ENCODE assay signal across 9 cellular contexts in genomic region chr10:94279835-94280709, GRCh38.
A peak's percentile ranks its signal among the peaks of the same experiment; 100 is the strongest.
DNase-seq lines count a peak whose midpoint lies in the region; ATAC-seq, FAIRE-seq and TF ChIP-seq lines count a peak whose summit lies in the region.
"Had no signal": no experiment of that assay in that cellular context is flagged by ENCODE, and none has a peak within 500 bp of the region (broad histone marks: within the 10 kb centered on the region; RNA-seq: fewer than 3 reads in every experiment).

No MANE protein-coding gene starts in this region.

- FAIRE-seq in HepG2 (lab: Jason Lieb, UNC): peak; percentile 71

- H3K4me3 ChIP-seq in H7 (ENCODE audit: insufficient read depth, low read depth, low read length) (no peak overlapping the region), HepG2 (replicated peaks in 1 of 3; ENCODE audit: insufficient read depth in 1 of 3, low read depth in 2 of 3, low read length in 3 of 3) (no peak overlapping the region)

- no peaks in the 10 kb centered on the region for H4K20me1 ChIP-seq in HepG2 (ENCODE audit: insufficient read depth, low read length)

- peaks cover 10% of the 10 kb centered on the region for H3K4me1 Mint-ChIP-seq in central memory CD8-positive, alpha-beta T cell

- no peak overlapping the region for H3K4me3 Mint-ChIP-seq in central memory CD8-positive, alpha-beta T cell
- H3K4me3 Mint-ChIP-seq: dendritic cell treated with granulocyte-macrophage colony-stimulating factor and Interleukin-4, amounts not matched to agents 40 ng/mL and 50 ng/mL, for 4 days had no signal

- BruUV-seq in HepG2 (replicated peaks; lab: Mats Ljungman, UMichigan): no TSS peak

- no peaks in the 10 kb centered on the region for H3K4me1 ChIP-seq in HepG2 (ENCODE audit: insufficient read depth, low read length)

- intact Hi-C loops in HepG2 (cut with micrococcal nuclease; ENCODE audit: unreplicated experiment): loop anchor here (1.0 kb wide), 2 partner anchors 40 to 164 kb away; no protein-coding TSS in a partner anchor

- peak overlapping the region; percentile 36; the same call in 1 of the 2 replicates for H3K4me2 ChIP-seq in HepG2 (ENCODE audit: low read depth, low read length)

- no peaks in the 10 kb centered on the region for H3K9me3 Mint-ChIP-seq in central memory CD8-positive, alpha-beta T cell
- H3K9me3 Mint-ChIP-seq: dendritic cell treated with granulocyte-macrophage colony-stimulating factor and Interleukin-4, amounts not matched to agents 40 ng/mL and 50 ng/mL, for 4 days had no signal

- peak; percentile 4 for DNase-seq in GF-D8 (lab: John Stamatoyannopoulos, UW)
- peak; percentile 54 for DNase-seq in H7
- peak; percentile 7 for DNase-seq in NCI-H146 treated with DMSO at 0.1 percent for 48 hours (lab: John Stamatoyannopoulos, UW; ENCODE audit: unreplicated experiment)
- peak; percentile 3 to 28 (median 25) for DNase-seq in activated CD4-positive, CD25-positive, alpha-beta regulatory T cell (lab: John Stamatoyannopoulos, UW)
- peak; percentile 10 to 29 for DNase-seq in central memory CD8-positive, alpha-beta T cell (ENCODE audit: low spot score in 2 of 2)
- peak; percentile 29 for DNase-seq in HepG2 (ENCODE audit: low spot score)
- peak; percentile 16 to 17 for DNase-seq in stimulated activated CD8-positive, alpha-beta memory T cell treated with anti-CD3 and anti-CD28 coated beads, Interleukin-15, amount 100 ng/mL, for 48 hours (ENCODE audit: low read depth in 2 of 2)

- H3K36me3 Mint-ChIP-seq in central memory CD8-positive, alpha-beta T cell (ENCODE audit: insufficient read depth): no peaks in the 10 kb centered on the region

- no peak overlapping the region for H3K9ac ChIP-seq in HepG2 (ENCODE audit: insufficient read depth, low read depth, low read length)

- no peak overlapping the region for H3K27ac ChIP-seq in HepG2 (ENCODE audit: extremely low read length, insufficient read depth, low read length)

- in situ Hi-C loops in HepG2 (cut with HindIII; ENCODE audit: extremely low pct_ligation_motif_present, low pct_unique_long_range_greater_than_20kb): loop anchor here (10.0 kb wide), 1 partner anchor 165 kb away; no protein-coding TSS in a partner anchor

- no peak for TF ChIP-seq POLR2A in HepG2 (IDR thresholded peaks at IDR 0.05; ENCODE audit: insufficient read depth in 1 of 2, low read depth in 2 of 2, low read length in 2 of 2)

- WGBS in HepG2 (ENCODE audit: low lambda C conversion rate): 45% methylated on average over 14 of the region's 14 CpGs

- ATAC-seq in central memory CD8-positive, alpha-beta T cell (replicated peaks; ENCODE audit: extremely low read depth, poor library complexity, severe bottlenecking): peak; percentile 32
- peak; percentile 91 for ATAC-seq in HepG2
- ATAC-seq in GM18520 (IDR thresholded peaks at IDR 0.05; ENCODE audit: unreplicated experiment): no peak

- H3K36me3 ChIP-seq in H7 (replicated peaks; ENCODE audit: control insufficient read depth, insufficient read depth, low read length) (no peaks in the 10 kb centered on the region), HepG2 (replicated peaks in 1 of 2; ENCODE audit: control insufficient read depth in 1 of 2, insufficient read depth in 2 of 2, low read length in 2 of 2) (no peaks in the 10 kb centered on the region)

- peak; percentile 78 for TF ChIP-seq RAD21 in HepG2 (CRISPR knock-in tag; IDR thresholded peaks at IDR 0.05)

- H3K79me2 ChIP-seq in HepG2 (ENCODE audit: insufficient read depth, low read length): no peaks in the 10 kb centered on the region

- POLR2A ChIA-PET in HepG2 (lab: Yijun Ruan, JAX): no interaction called here

- TF ChIP-seq CTCF in HepG2 (CRISPR knock-in tag; IDR thresholded peaks at IDR 0.05): peak; percentile 89

- CTCF ChIA-PET in HepG2 (lab: Yijun Ruan, JAX; ENCODE audit: low intra/inter-chr PET ratio, low total read pairs): interaction anchor here (1.3 to 2.6 kb wide), 3 partner anchors 40 to 364 kb away, joined by 3 to 20 read pairs (median 17); no protein-coding TSS in a partner anchor

- H3K27me3 Mint-ChIP-seq in central memory CD8-positive, alpha-beta T cell: peaks cover 48% of the 10 kb centered on the region

- no peak overlapping the region for H2AFZ ChIP-seq in HepG2 (ENCODE audit: low read length)

- no peaks in the 10 kb centered on the region for H3K27me3 ChIP-seq in H7 (ENCODE audit: control insufficient read depth, insufficient read depth, low read length)
- no peaks in the 10 kb centered on the region for H3K27me3 ChIP-seq in HepG2 (ENCODE audit: control insufficient read depth in 1 of 2, insufficient read depth in 2 of 2, low read length in 2 of 2)

- no peaks in the 10 kb centered on the region for H3K9me3 ChIP-seq in HepG2 (ENCODE audit: low read length)

- TF ChIP-seq EP300 in HepG2 (IDR thresholded peaks at IDR 0.05; ENCODE audit: low read depth in 2 of 2, low read length in 2 of 2) (no peak), HepG2 (CRISPR knock-in tag; IDR thresholded peaks at IDR 0.05; ENCODE audit: borderline replicate concordance) (no peak)

- no peak overlapping the region for H3K27ac Mint-ChIP-seq in central memory CD8-positive, alpha-beta T cell (ENCODE audit: low read depth)
- H3K27ac Mint-ChIP-seq: dendritic cell treated with granulocyte-macrophage colony-stimulating factor and Interleukin-4, amounts not matched to agents 40 ng/mL and 50 ng/mL, for 4 days had no signal

TF ChIP-seq in HepG2, 621 proteins besides CTCF, POLR2A, EP300 and RAD21:
- TF ChIP-seq ARID5B (CRISPR knock-in tag; IDR thresholded peaks at IDR 0.05): 0 out of 2 replicates have a peak, but pooled peaks have one; percentile 9
- TF ChIP-seq CREB1 (IDR thresholded peaks at IDR 0.05): no peak
- TF ChIP-seq CREB1 (CRISPR knock-in tag; IDR thresholded peaks at IDR 0.05): 0 out of 2 replicates have a peak, but pooled peaks have one; percentile 25
- peak; percentile 73 for TF ChIP-seq STAG1 (CRISPR knock-in tag; IDR thresholded peaks at IDR 0.05)
- TF ChIP-seq BHLHE40 (IDR thresholded peaks at IDR 0.05; ENCODE audit: low read length): peak; percentile 20; the same call in 1 of the 2 replicates
- TF ChIP-seq SALL2 (CRISPR knock-in tag; IDR thresholded peaks at IDR 0.05): no peak
- TF ChIP-seq ERF (CRISPR knock-in tag; IDR thresholded peaks at IDR 0.05): peak; percentile 30; the same call in 1 of the 2 replicates
- TF ChIP-seq TEAD3 (CRISPR knock-in tag; optimal IDR thresholded peaks at IDR 0.05; ENCODE audit: borderline replicate concordance): peak; percentile 17
- peak; percentile 46; the same call in 1 of the 2 replicates for TF ChIP-seq KDM2A (CRISPR knock-in tag; IDR thresholded peaks at IDR 0.05; ENCODE audit: borderline replicate concordance, low read depth)
- TF ChIP-seq SMC3 (IDR thresholded peaks at IDR 0.05; ENCODE audit: low read length): peak; percentile 92
- TF ChIP-seq IRF2 (CRISPR knock-in tag; IDR thresholded peaks at IDR 0.05): 0 out of 2 replicates have a peak, but pooled peaks have one; percentile 36
- TF ChIP-seq ZNF12 (CRISPR knock-in tag; IDR thresholded peaks at IDR 0.05): no peak
- no peak for TF ChIP-seq MBD4 (IDR thresholded peaks at IDR 0.05; ENCODE audit: borderline replicate concordance, low read length)
- 0 out of 2 replicates have a peak, but pooled peaks have one; percentile 46 for TF ChIP-seq MIER3 (CRISPR knock-in tag; IDR thresholded peaks at IDR 0.05; ENCODE audit: borderline replicate concordance)

Comparison
In these comparisons a context has a peak if more than half of its experiments do, and no peak if none do; other contexts are left out.
1. DNase-seq: peak in every context shown above with its lines; median percentile 54 in H7; 29 in HepG2; 25 in activated CD4-positive, CD25-positive, alpha-beta regulatory T cell; 20 in central memory CD8-positive, alpha-beta T cell; 16 in stimulated activated CD8-positive, alpha-beta memory T cell treated with anti-CD3 and anti-CD28 coated beads, Interleukin-15, amount 100 ng/mL, for 48 hours; 7 in NCI-H146 treated with DMSO at 0.1 percent for 48 hours; 4 in GF-D8.